ENCODE assay signal across 17 cellular contexts in the genomic region with DNA sequence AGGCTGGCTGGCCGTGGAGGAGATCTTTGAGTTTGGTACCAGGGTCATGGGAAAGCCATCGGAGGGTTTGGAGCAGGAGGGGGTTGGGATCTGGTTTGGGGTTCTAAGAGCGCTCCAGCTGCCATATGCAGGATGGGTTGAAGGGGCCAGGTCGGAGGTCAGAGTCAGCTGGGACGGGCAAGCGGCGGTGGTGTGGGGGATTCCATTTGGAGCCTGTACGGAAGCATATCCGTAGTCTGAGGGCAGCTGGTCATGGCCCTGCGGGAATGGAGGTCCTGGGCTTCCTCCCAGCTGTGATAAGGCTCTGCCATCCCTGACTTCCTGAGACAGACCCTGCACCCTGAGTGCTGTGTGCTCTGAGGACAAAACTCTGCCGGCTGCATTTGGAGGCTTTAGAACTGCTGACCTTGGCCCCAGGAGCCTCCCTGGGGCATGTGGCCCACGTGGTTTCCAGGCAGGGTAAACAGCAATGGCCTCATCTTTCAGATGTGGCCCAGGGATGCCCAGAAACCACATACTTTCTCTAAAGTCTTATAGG. TPM values are rescaled to one million over a fixed set of nuclear protein-coding genes. Genes with fewer than 3 reads are reported as not detected.
"Had no signal": no experiment of that assay in that cellular context is flagged by ENCODE, and none has a peak within 500 bp of the region (broad histone marks: within the 10 kb centered on the region; RNA-seq: fewer than 3 reads in every experiment).

No MANE protein-coding gene starts in this region.

- H3K4me1 ChIP-seq: ascending aorta, gastroesophageal sphincter had no signal

- H3K27me3 ChIP-seq: ascending aorta had no signal

- DNase-seq: activated CD4-positive, alpha-beta T cell treated with anti-CD3 and anti-CD28 coated beads, Interleukin-2, amount 10 ng/mL, durations not matched to agents 7 days and 5 days; activated CD8-positive, alpha-beta T cell treated with anti-CD3 and anti-CD28 coated beads, Interleukin-2, amount 10 ng/mL, durations not matched to agents 7 days and 5 days; activated effector memory CD4-positive, alpha-beta T cell treated with Interleukin-2 at 50 U/mL for 16 hours; activated naive CD4-positive, alpha-beta T cell treated with anti-CD3 and anti-CD28 coated beads, Interleukin-2, amount 50 U/mL, for 16 hours; activated T-cell treated with anti-CD3 and anti-CD28 coated beads, Interleukin-2, amount 50 U/mL, for 4 hours; effector CD8-positive, alpha-beta T cell; mammary epithelial cell; naive thymus-derived CD4-positive, alpha-beta T cell; T1000; trophoblast cell had no signal

- H3K4me3 ChIP-seq: ascending aorta, gastroesophageal sphincter had no signal

- H3K9me3 ChIP-seq: ascending aorta, gastroesophageal sphincter had no signal

- H3K27ac ChIP-seq: ascending aorta, gastroesophageal sphincter had no signal

- ATAC-seq: activated CD4-positive, CD25-positive, alpha-beta regulatory T cell treated with anti-CD3 and anti-CD28 coated beads, Interleukin-2, amount 50 U/mL, for 24 hours; activated CD8-positive, alpha-beta T cell treated with anti-CD3 and anti-CD28 coated beads, Interleukin-2, amount 10 ng/mL, durations not matched to agents 7 days and 5 days; activated T-cell treated with anti-CD3 and anti-CD28 coated beads, Interleukin-2, amount 50 U/mL, for 4 hours; esophagus mucosa; gastroesophageal sphincter; naive thymus-derived CD4-positive, alpha-beta T cell had no signal

- H3K36me3 ChIP-seq: ascending aorta, gastroesophageal sphincter had no signal

RNA-seq across cellular contexts. Expression of a gene that starts 46.5 kb away (rescaled TPM):
- total RNA-seq: activated CD4-positive, alpha-beta T cell treated with anti-CD3 and anti-CD28 coated beads, Interleukin-2, amount 10 ng/mL, durations not matched to agents 7 days and 5 days; activated CD8-positive, alpha-beta T cell treated with anti-CD3 and anti-CD28 coated beads, Interleukin-2, amount 10 ng/mL, durations not matched to agents 7 days and 5 days; activated T-cell treated with anti-CD3 and anti-CD28 coated beads, Interleukin-2, amount 50 U/mL, for 4 hours; ascending aorta; naive thymus-derived CD4-positive, alpha-beta T cell; renal cortical epithelial cell; skeletal muscle tissue; T-helper 1 cell treated with Interleukin-12 subunit alpha and Interleukin-12 subunit beta and Interleukin-4 antibody, amounts not matched to agents 30 ng/mL and 1 ng/mL, for 36 hours had no signal
- polyA plus RNA-seq: mammary epithelial cell had no signal
